10 cellular contexts compared by ENCODE assay signal in genomic region chr7:101880536-101881443, GRCh38.
DNase-seq lines count a peak whose midpoint lies in the region; ATAC-seq and TF ChIP-seq lines count a peak whose summit lies in the region.
"Had no signal": no experiment of that assay in that cellular context is flagged by ENCODE, and none has a peak within 500 bp of the region (broad histone marks: within the 10 kb centered on the region; RNA-seq: fewer than 3 reads in every experiment).

No MANE protein-coding gene starts in this region.

- H3K27me3 ChIP-seq in BE2C = no peaks in the 10 kb centered on the region
- H3K27me3 ChIP-seq: neural progenitor cell had no signal

- WGBS in mesodermal cell (ENCODE audit: insufficient coverage in 2 of 2), 2 experiments = 93 to 98% methylated on average over 10 of the region's 10 CpGs

- DNase-seq in H4 (ENCODE audit: low spot score) (peak; percentile 44), astrocyte of the hippocampus (ENCODE audit: low read depth, low spot score) (peak; percentile 91), BE2C (no peak), GF-D8 (lab: John Stamatoyannopoulos, UW) (no peak), NCI-H345 (lab: John Stamatoyannopoulos, UW) (no peak)

- H3K9me3 ChIP-seq in mesodermal cell (ENCODE audit: control insufficient read depth, low read length) = no peaks in the 10 kb centered on the region
- no peaks in the 10 kb centered on the region for H3K9me3 ChIP-seq in BE2C

- H3K27ac ChIP-seq in 22Rv1 (peak overlapping the region; percentile 92), mesodermal cell (ENCODE audit: low read depth, low read length, severe bottlenecking) (peak overlapping the region; percentile 73)
- H3K27ac ChIP-seq: KMS-11, neural progenitor cell had no signal

- TF ChIP-seq CTCF in 22Rv1 (IDR thresholded peaks at IDR 0.05) = no peak
- no peak for TF ChIP-seq CTCF in BE2C (IDR thresholded peaks at IDR 0.05; ENCODE audit: low read depth, low read length)

- H3K4me1 ChIP-seq in mesodermal cell (ENCODE audit: control insufficient read depth, insufficient read depth, low read length, poor library complexity, severe bottlenecking) (peaks cover 52% of the 10 kb centered on the region), BE2C (peaks cover 4% of the 10 kb centered on the region)

- no peak overlapping the region for H3K4me3 ChIP-seq in mesodermal cell (ENCODE audit: extremely low read depth, insufficient read depth, low read length, poor library complexity, severe bottlenecking)
- H3K4me3 ChIP-seq in BE2C (ENCODE audit: low read depth, low read length) = no peak overlapping the region
- H3K4me3 ChIP-seq: neural progenitor cell had no signal

- H3K36me3 ChIP-seq in mesodermal cell (ENCODE audit: control insufficient read depth, insufficient read depth, low read length) (no peaks in the 10 kb centered on the region), BE2C (no peaks in the 10 kb centered on the region)
- H3K36me3 ChIP-seq: neural progenitor cell had no signal

- no peak for ATAC-seq in HG02610 (IDR thresholded peaks at IDR 0.05; ENCODE audit: unreplicated experiment)

Comparison
In these comparisons a context has a peak if more than half of its experiments do, and no peak if none do; other contexts are left out.
1. DNase-seq: peak in H4 (single experiment) and astrocyte of the hippocampus (single experiment); none in BE2C (single experiment), GF-D8 (single experiment) and NCI-H345 (single experiment).